Comparison of ENCODE assay signal across 12 cellular contexts in genomic region chr17:75526555-75527270, GRCh38. TPM values are rescaled to one million over a fixed set of nuclear protein-coding genes. Genes with fewer than 3 reads are reported as not detected.
DNase-seq lines count a peak whose midpoint lies in the region; ATAC-seq, FAIRE-seq and TF ChIP-seq lines count a peak whose summit lies in the region.
"Had no signal": no experiment of that assay in that cellular context is flagged by ENCODE, and none has a peak within 500 bp of the region (broad histone marks: within the 10 kb centered on the region; RNA-seq: fewer than 3 reads in every experiment).

No MANE protein-coding gene starts in this region.

- H3K36me3 ChIP-seq in keratinocyte (ENCODE audit: control insufficient read depth in 2 of 2, extremely low read depth in 1 of 2, insufficient read depth in 2 of 2, low read length in 2 of 2), result peaks cover 3 to 10% of the 10 kb centered on the region in 2 experiments

- H4K20me1 ChIP-seq in keratinocyte (ENCODE audit: control insufficient read depth, extremely low read depth, insufficient read depth, low read length), result no peaks in the 10 kb centered on the region

- H3K27ac Mint-ChIP-seq in T-helper 1 cell treated with Interleukin-12 subunit alpha and Interleukin-12 subunit beta and Interleukin-4 antibody, amounts not matched to agents 30 μg/mL and 1 μg/mL, for 36 hours, result no peak overlapping the region
- H3K27ac Mint-ChIP-seq in activated T-helper 17 cell treated with anti-CD3 and anti-CD28 coated beads, Interleukin-2, amount 50 U/mL, for 72 hours, result no peak overlapping the region
- no peak overlapping the region for H3K27ac Mint-ChIP-seq in stimulated activated memory B cell treated with anti-CD40 and anti-IgM and Interleukin-4, amounts not matched to agents 10 μg/mL and 1 μg/mL and 100 μg/mL, for 72 hours

- H3K79me2 ChIP-seq in keratinocyte (ENCODE audit: control insufficient read depth, insufficient read depth, low read length), result no peaks in the 10 kb centered on the region

- no peaks in the 10 kb centered on the region for H3K9me3 ChIP-seq in keratinocyte (ENCODE audit: control insufficient read depth, low read depth, low read length)
- H3K9me3 ChIP-seq: tibial nerve had no signal

- no peak for TF ChIP-seq CTCF in keratinocyte (optimal IDR thresholded peaks at IDR 0.05 in 1 of 3, IDR thresholded peaks at IDR 0.05 in 1 of 3, conservative IDR thresholded peaks at IDR 0.05 in 1 of 3; ENCODE audit: extremely low read depth in 1 of 3, insufficient read depth in 2 of 3, low read length in 3 of 3)

- no peak for FAIRE-seq in keratinocyte (lab: Jason Lieb, UNC)

- H3K27ac ChIP-seq in keratinocyte (ENCODE audit: control insufficient read depth, insufficient read depth, low read length), result no peak overlapping the region

- dilution Hi-C loops in keratinocyte (cut with MboI; ENCODE audit: extremely low pct_ligation_motif_present, low sequenced_read_pairs), result no loop called here

- peak overlapping the region; percentile 63 to 78 (median 77) for H3K4me3 ChIP-seq in keratinocyte (ENCODE audit: control insufficient read depth in 2 of 3, extremely low read depth in 1 of 3, insufficient read depth in 2 of 3, low read depth in 1 of 3, low read length in 3 of 3)

- H3K4me2 ChIP-seq in keratinocyte (ENCODE audit: control insufficient read depth, extremely low read depth, insufficient read depth, low read depth, low read length), result peak overlapping the region; percentile 97

- no peak for DNase-seq in T-helper 1 cell
- DNase-seq in keratinocyte (ENCODE audit: low read depth, low spot score), result no peak
- DNase-seq in DMS 273 (lab: John Stamatoyannopoulos, UW; ENCODE audit: unreplicated experiment), result no peak
- DNase-seq: cerebellar nuclear complex, Karpas-422, nucleus accumbens had no signal

- no peaks in the 10 kb centered on the region for H3K27me3 ChIP-seq in keratinocyte (ENCODE audit: control insufficient read depth, extremely low read depth, insufficient read depth, low read length)
- H3K27me3 ChIP-seq: tibial nerve had no signal

- H3K36me3 Mint-ChIP-seq in T-helper 1 cell treated with Interleukin-12 subunit alpha and Interleukin-12 subunit beta and Interleukin-4 antibody, amounts not matched to agents 30 μg/mL and 1 μg/mL, for 36 hours (ENCODE audit: low read depth), result peaks cover 7% of the 10 kb centered on the region
- H3K36me3 Mint-ChIP-seq in activated T-helper 17 cell treated with anti-CD3 and anti-CD28 coated beads, Interleukin-2, amount 50 U/mL, for 72 hours (ENCODE audit: low read depth), result peaks cover 14% of the 10 kb centered on the region
- H3K36me3 Mint-ChIP-seq in stimulated activated memory B cell treated with anti-CD40 and anti-IgM and Interleukin-4, amounts not matched to agents 10 μg/mL and 1 μg/mL and 100 μg/mL, for 72 hours, result no peaks in the 10 kb centered on the region

- H3K9ac ChIP-seq in keratinocyte (ENCODE audit: control insufficient read depth, extremely low read depth, insufficient read depth, low read length), result peak overlapping the region; percentile 63

- H3K27me3 Mint-ChIP-seq in T-helper 1 cell treated with Interleukin-12 subunit alpha and Interleukin-12 subunit beta and Interleukin-4 antibody, amounts not matched to agents 30 μg/mL and 1 μg/mL, for 36 hours (ENCODE audit: low read depth), result peaks cover 8% of the 10 kb centered on the region
- no peaks in the 10 kb centered on the region for H3K27me3 Mint-ChIP-seq in activated T-helper 17 cell treated with anti-CD3 and anti-CD28 coated beads, Interleukin-2, amount 50 U/mL, for 72 hours
- H3K27me3 Mint-ChIP-seq in stimulated activated memory B cell treated with anti-CD40 and anti-IgM and Interleukin-4, amounts not matched to agents 10 μg/mL and 1 μg/mL and 100 μg/mL, for 72 hours, result no peaks in the 10 kb centered on the region

- peaks cover 8% of the 10 kb centered on the region for H3K4me1 Mint-ChIP-seq in T-helper 1 cell treated with Interleukin-12 subunit alpha and Interleukin-12 subunit beta and Interleukin-4 antibody, amounts not matched to agents 30 μg/mL and 1 μg/mL, for 36 hours (ENCODE audit: low read depth)
- H3K4me1 Mint-ChIP-seq in activated T-helper 17 cell treated with anti-CD3 and anti-CD28 coated beads, Interleukin-2, amount 50 U/mL, for 72 hours, result no peaks in the 10 kb centered on the region
- peaks cover 17% of the 10 kb centered on the region for H3K4me1 Mint-ChIP-seq in stimulated activated memory B cell treated with anti-CD40 and anti-IgM and Interleukin-4, amounts not matched to agents 10 μg/mL and 1 μg/mL and 100 μg/mL, for 72 hours

- H2AFZ ChIP-seq in keratinocyte (ENCODE audit: control insufficient read depth, low read length), result peak overlapping the region; percentile 60

- no peaks in the 10 kb centered on the region for H3K9me1 ChIP-seq in keratinocyte (ENCODE audit: control insufficient read depth, extremely low read depth, insufficient read depth, low read length)

- H3K4me3 Mint-ChIP-seq in T-helper 1 cell treated with Interleukin-12 subunit alpha and Interleukin-12 subunit beta and Interleukin-4 antibody, amounts not matched to agents 30 μg/mL and 1 μg/mL, for 36 hours, result peak overlapping the region; percentile 67
- H3K4me3 Mint-ChIP-seq in activated T-helper 17 cell treated with anti-CD3 and anti-CD28 coated beads, Interleukin-2, amount 50 U/mL, for 72 hours, result peak overlapping the region; percentile 77
- peak overlapping the region; percentile 75 for H3K4me3 Mint-ChIP-seq in stimulated activated memory B cell treated with anti-CD40 and anti-IgM and Interleukin-4, amounts not matched to agents 10 μg/mL and 1 μg/mL and 100 μg/mL, for 72 hours

- H3K9me3 Mint-ChIP-seq in T-helper 1 cell treated with Interleukin-12 subunit alpha and Interleukin-12 subunit beta and Interleukin-4 antibody, amounts not matched to agents 30 μg/mL and 1 μg/mL, for 36 hours, result no peaks in the 10 kb centered on the region
- H3K9me3 Mint-ChIP-seq in activated T-helper 17 cell treated with anti-CD3 and anti-CD28 coated beads, Interleukin-2, amount 50 U/mL, for 72 hours, result no peaks in the 10 kb centered on the region
- H3K9me3 Mint-ChIP-seq in stimulated activated memory B cell treated with anti-CD40 and anti-IgM and Interleukin-4, amounts not matched to agents 10 μg/mL and 1 μg/mL and 100 μg/mL, for 72 hours, result no peaks in the 10 kb centered on the region

- ATAC-seq in activated T-helper 17 cell treated with anti-CD3 and anti-CD28 coated beads, Interleukin-2, amount 50 U/mL, for 72 hours (replicated peaks), result no peak
- no peak for ATAC-seq in stimulated activated memory B cell treated with anti-CD40 and anti-IgM and Interleukin-4, amounts not matched to agents 10 μg/mL and 1 μg/mL and 100 μg/mL, for 72 hours
- ATAC-seq in HG03097 (IDR thresholded peaks at IDR 0.05; ENCODE audit: low FRiP score, unreplicated experiment) (no peak), GM18868 (IDR thresholded peaks at IDR 0.05; ENCODE audit: unreplicated experiment) (no peak)

- H3K4me1 ChIP-seq in keratinocyte (ENCODE audit: control insufficient read depth, extremely low read depth, insufficient read depth, low read length), result peaks cover 17% of the 10 kb centered on the region

RNA-seq across cellular contexts. Expression of gene LLGL2, which starts 1.2 kb away (rescaled TPM):
- total RNA-seq in activated T-helper 17 cell treated with anti-CD3 and anti-CD28 coated beads, Interleukin-2, amount 50 U/mL, for 72 hours, result 10 to 100 TPM; 16.7 to 24.1 TPM
- 13.8 to 28.2 TPM (median 14.9 TPM) in 3 replicates for polyA plus RNA-seq in keratinocyte
- polyA plus RNA-seq in keratinocyte (2011; ENCODE audit: low read depth), result 43.5 TPM
- 10.1 and 19.5 TPM in 2 replicates for polyA plus RNA-seq in keratinocyte (2011; cell fraction: cytosol; rRNA removed)
- 37.9 and 41.0 TPM in 2 replicates for polyA plus RNA-seq in keratinocyte (2011; cell fraction: nucleus; rRNA removed)
- 20.6 and 59.9 TPM in 2 replicates for polyA plus RNA-seq in keratinocyte (2012; ENCODE audit: low replicate concordance)
- polyA minus RNA-seq in keratinocyte, result 16.4 to 19.0 TPM (median 16.5 TPM) in 3 replicates
- 36.6 TPM for polyA minus RNA-seq in keratinocyte (2011; cell fraction: cytosol; rRNA and poly(A)+ RNA removed)
- 23.8 and 27.2 TPM in 2 replicates for polyA minus RNA-seq in keratinocyte (2011; cell fraction: nucleus; rRNA and poly(A)+ RNA removed)

RNA-seq across cellular contexts. Expression of gene TSEN54, which starts 10.4 kb away (rescaled TPM):
- total RNA-seq in activated T-helper 17 cell treated with anti-CD3 and anti-CD28 coated beads, Interleukin-2, amount 50 U/mL, for 72 hours, result 10 to 100 TPM; 25.3 to 46.4 TPM
- polyA plus RNA-seq in keratinocyte, result 18.4 to 29.7 TPM (median 24.1 TPM) in 3 replicates
- 10.7 TPM for polyA plus RNA-seq in keratinocyte (2011; ENCODE audit: low read depth)
- polyA plus RNA-seq in keratinocyte (2011; cell fraction: cytosol; rRNA removed), result 11.6 and 14.6 TPM in 2 replicates
- 40.1 and 42.8 TPM in 2 replicates for polyA plus RNA-seq in keratinocyte (2011; cell fraction: nucleus; rRNA removed)
- polyA plus RNA-seq in keratinocyte (2012; ENCODE audit: low replicate concordance), result 17.1 and 33.5 TPM in 2 replicates
- 20.7 to 30.3 TPM (median 30.3 TPM) in 3 replicates for polyA minus RNA-seq in keratinocyte
- 24.0 TPM for polyA minus RNA-seq in keratinocyte (2011; cell fraction: cytosol; rRNA and poly(A)+ RNA removed)
- polyA minus RNA-seq in keratinocyte (2011; cell fraction: nucleus; rRNA and poly(A)+ RNA removed), result 7.8 and 9.7 TPM in 2 replicates

RNA-seq across cellular contexts. Expression of gene CASKIN2, which starts 11.4 kb away (rescaled TPM):
- 1 to 10 TPM; 2.9 to 5.4 TPM for total RNA-seq in activated T-helper 17 cell treated with anti-CD3 and anti-CD28 coated beads, Interleukin-2, amount 50 U/mL, for 72 hours
- polyA plus RNA-seq in keratinocyte, result 3.7 to 6.1 TPM (median 6.0 TPM) in 3 replicates
- polyA plus RNA-seq in keratinocyte (2011; ENCODE audit: low read depth), result 2.5 TPM
- 3.3 and 6.2 TPM in 2 replicates for polyA plus RNA-seq in keratinocyte (2011; cell fraction: cytosol; rRNA removed)
- polyA plus RNA-seq in keratinocyte (2011; cell fraction: nucleus; rRNA removed), result 13.5 and 15.8 TPM in 2 replicates
- polyA plus RNA-seq in keratinocyte (2012; ENCODE audit: low replicate concordance), result 4.7 and 8.2 TPM in 2 replicates
- 6.5 to 17.7 TPM (median 7.3 TPM) in 3 replicates for polyA minus RNA-seq in keratinocyte
- 13.4 TPM for polyA minus RNA-seq in keratinocyte (2011; cell fraction: cytosol; rRNA and poly(A)+ RNA removed)
- polyA minus RNA-seq in keratinocyte (2011; cell fraction: nucleus; rRNA and poly(A)+ RNA removed), result 12.1 TPM in 2 replicates
